8 cellular contexts compared by ENCODE assay signal in the genomic region with DNA sequence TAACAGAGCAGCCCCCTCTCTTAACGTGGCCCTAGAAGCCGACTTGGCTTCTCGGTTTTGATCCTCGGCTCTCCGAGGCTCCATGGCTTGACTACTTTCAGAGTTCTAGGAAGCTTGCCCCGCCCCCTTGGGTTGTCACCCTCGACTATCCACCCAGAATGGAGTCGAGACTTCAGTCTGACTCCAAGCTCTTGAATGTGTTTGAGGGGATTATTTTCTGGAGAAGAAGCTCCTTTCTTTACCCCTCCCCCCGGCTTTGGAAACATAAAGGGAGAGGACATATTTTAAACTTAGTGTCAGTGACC. TPM values are rescaled to one million over a fixed set of nuclear protein-coding genes. Genes with fewer than 3 reads are reported as not detected.
DNase-seq lines count a peak whose midpoint lies in the region; ATAC-seq and TF ChIP-seq lines count a peak whose summit lies in the region.

No MANE protein-coding gene starts in this region.

- H3K9me3 ChIP-seq in Panc1 (ENCODE audit: control insufficient read depth, insufficient read depth, low read depth, low read length) = no peaks in the 10 kb centered on the region
- no peaks in the 10 kb centered on the region for H3K9me3 ChIP-seq in left ventricle myocardium inferior (replicated peaks)
- no peaks in the 10 kb centered on the region for H3K9me3 ChIP-seq in gastrocnemius medialis

- BruUV-seq in Panc1 (replicated peaks; lab: Mats Ljungman, UMichigan) = TSS peak; percentile 89

- no peak for TF ChIP-seq CTCF in Panc1 (IDR thresholded peaks at IDR 0.05)
- TF ChIP-seq CTCF in left ventricle myocardium inferior (IDR thresholded peaks at IDR 0.05; ENCODE audit: borderline replicate concordance) = no peak
- no peak for TF ChIP-seq CTCF in gastrocnemius medialis (IDR thresholded peaks at IDR 0.05 in 4 of 5, conservative IDR thresholded peaks at IDR 0.05 in 1 of 5)

- CTCF ChIA-PET in Panc1 (lab: Charles Lee) = interaction anchor here (0.7 kb wide), 1 partner anchor 25 kb away, joined by 3 read pairs; no protein-coding TSS in a partner anchor

- H3K9me3 Mint-ChIP-seq in activated naive CD4-positive, alpha-beta T cell treated with anti-CD3 and anti-CD28 coated beads, Interleukin-2, amount 50 U/mL, for 72 hours = no peaks in the 10 kb centered on the region

- peak overlapping the region; percentile 98 to 100 for H3K27ac Mint-ChIP-seq in activated naive CD4-positive, alpha-beta T cell treated with anti-CD3 and anti-CD28 coated beads, Interleukin-2, amount 50 U/mL, for 72 hours

- in situ Hi-C loops in Panc1 (cut with HindIII; ENCODE audit: low pct_unique_long_range_greater_than_20kb, low sequenced_read_pairs) = no loop called here
- in situ Hi-C loops in gastrocnemius medialis (cut with MboI; ENCODE audit: low sequenced_read_pairs in 4 of 4) = no loop called here

- POLR2A ChIA-PET in Panc1 (lab: Charles Lee) = interaction anchor here (0.7 to 0.8 kb wide), 2 partner anchors 10 to 42 kb away, joined by 3 read pairs; no protein-coding TSS in a partner anchor

- H3K27ac ChIP-seq in Panc1 (ENCODE audit: low read length) (peak overlapping the region; percentile 100), left ventricle myocardium inferior (replicated peaks) (peak overlapping the region; percentile 93), gastrocnemius medialis (peak overlapping the region; percentile 85 to 96 (median 90))

- H3K36me3 ChIP-seq in Panc1 (ENCODE audit: control insufficient read depth, insufficient read depth, low read length) (peaks cover 9% of the 10 kb centered on the region), left ventricle myocardium inferior (peaks cover 31% of the 10 kb centered on the region), gastrocnemius medialis (peaks cover 0 to 30% of the 10 kb centered on the region in 2 donors)

- no peaks in the 10 kb centered on the region for H3K27me3 ChIP-seq in Panc1 (ENCODE audit: control insufficient read depth, insufficient read depth, low read length)
- H3K27me3 ChIP-seq in left ventricle myocardium inferior (ENCODE audit: low read depth) = no peaks in the 10 kb centered on the region
- H3K27me3 ChIP-seq in gastrocnemius medialis = no peaks in the 10 kb centered on the region

- DNase-seq in 8988T (peak; percentile 47), Panc1 (ENCODE audit: low read depth, low spot score) (no peak), left ventricle myocardium inferior (no peak), gastrocnemius medialis (peak in 1 of 2 donors; percentile 12), NCI-H2107 treated with DMSO at 0.1 percent for 48 hours (lab: John Stamatoyannopoulos, UW; ENCODE audit: unreplicated experiment) (no peak)
- DNase-seq in activated naive CD4-positive, alpha-beta T cell treated with anti-CD3 and anti-CD28 coated beads, Interleukin-2, amount 50 U/mL, for 72 hours (ENCODE audit: low spot score in 2 of 2) = peak in 1 of 2 donors; percentile 65

- ATAC-seq in GM18502 (IDR thresholded peaks at IDR 0.05; ENCODE audit: poor library complexity, unreplicated experiment) (peak; percentile 23), HG03039 (IDR thresholded peaks at IDR 0.05; ENCODE audit: unreplicated experiment) (peak; percentile 22), Panc1 (peak; percentile 69), gastrocnemius medialis (peak; percentile 16 to 21)
- peak; percentile 34 to 45 for ATAC-seq in activated naive CD4-positive, alpha-beta T cell treated with anti-CD3 and anti-CD28 coated beads, Interleukin-2, amount 50 U/mL, for 72 hours

- peaks cover 23% of the 10 kb centered on the region for H3K4me1 ChIP-seq in Panc1 (ENCODE audit: control insufficient read depth, insufficient read depth, low read length)
- H3K4me1 ChIP-seq in left ventricle myocardium inferior = peaks cover 60% of the 10 kb centered on the region
- H3K4me1 ChIP-seq in gastrocnemius medialis = peaks cover 35 to 38% of the 10 kb centered on the region in 2 donors

- H3K4me3 ChIP-seq in Panc1 (ENCODE audit: low read depth in 2 of 2, low read length in 2 of 2) (peak overlapping the region; percentile 91 to 97), left ventricle myocardium inferior (peak overlapping the region; percentile 92), gastrocnemius medialis (peak overlapping the region; percentile 74 to 93 (median 86))

- H3K36me3 Mint-ChIP-seq in activated naive CD4-positive, alpha-beta T cell treated with anti-CD3 and anti-CD28 coated beads, Interleukin-2, amount 50 U/mL, for 72 hours = peaks cover 17 to 22% of the 10 kb centered on the region in 2 donors

- intact Hi-C loops in Panc1 (cut with micrococcal nuclease; ENCODE audit: unreplicated experiment) = no loop called here
- intact Hi-C loops in left ventricle myocardium inferior (cut with micrococcal nuclease) = no loop called here
- intact Hi-C loops in gastrocnemius medialis (cut with DNase I; ENCODE audit: low total_unique reads) = loop anchor here (1.0 to 2.0 kb wide), 3 partner anchors 14 to 90 kb away; a partner anchor contains a TSS

- no peak for TF ChIP-seq POLR2A in gastrocnemius medialis (IDR thresholded peaks at IDR 0.05)

RNA-seq across cellular contexts. Expression of a gene that starts 0.5 kb away (rescaled TPM):
- 113 TPM for total RNA-seq in Panc1 (2021; ENCODE audit: unreplicated experiment)
- polyA plus RNA-seq in Panc1 (2012; ENCODE audit: insufficient read length) = 95.8 TPM
- total RNA-seq in activated naive CD4-positive, alpha-beta T cell treated with anti-CD3 and anti-CD28 coated beads, Interleukin-2, amount 50 U/mL, for 72 hours = 100 to 1,000 TPM; 101 TPM
- total RNA-seq in left ventricle myocardium inferior = 42.2 TPM
- 10 to 100 TPM; 43.6 to 90.5 (median 69.6) TPM for total RNA-seq in gastrocnemius medialis

RNA-seq across cellular contexts. Expression of a gene that starts 37.2 kb away (rescaled TPM):
- total RNA-seq in Panc1 (2021; ENCODE audit: unreplicated experiment) (41.2 TPM), left ventricle myocardium inferior (27.4 TPM), gastrocnemius medialis (10 to 100 TPM; 25.3 to 41.8 (median 32.7) TPM)
- polyA plus RNA-seq in Panc1 (2012; ENCODE audit: insufficient read length) = 71.5 TPM
- total RNA-seq in activated naive CD4-positive, alpha-beta T cell treated with anti-CD3 and anti-CD28 coated beads, Interleukin-2, amount 50 U/mL, for 72 hours = 10 to 100 TPM; 26.7 to 28.7 TPM

RNA-seq across cellular contexts. Expression of a gene that starts 40.8 kb away (rescaled TPM):
- 109 TPM for total RNA-seq in Panc1 (2021; ENCODE audit: unreplicated experiment)
- 126 TPM for polyA plus RNA-seq in Panc1 (2012; ENCODE audit: insufficient read length)
- total RNA-seq in activated naive CD4-positive, alpha-beta T cell treated with anti-CD3 and anti-CD28 coated beads, Interleukin-2, amount 50 U/mL, for 72 hours = 100 to 1,000 TPM in 1 of 2 donors, 10 to 100 TPM in 1; 56.7 to 118 TPM
- total RNA-seq in left ventricle myocardium inferior = 46.2 TPM
- total RNA-seq in gastrocnemius medialis = 10 to 100 TPM; 52.6 to 81.4 (median 78.9) TPM

RNA-seq across cellular contexts. Expression of a gene that starts 46.7 kb away (rescaled TPM):
- total RNA-seq in Panc1 (2021; ENCODE audit: unreplicated experiment) = 6.6 TPM
- 5.0 TPM for polyA plus RNA-seq in Panc1 (2012; ENCODE audit: insufficient read length)
- total RNA-seq in activated naive CD4-positive, alpha-beta T cell treated with anti-CD3 and anti-CD28 coated beads, Interleukin-2, amount 50 U/mL, for 72 hours = 10 to 100 TPM in 1 of 2 donors, 1 to 10 TPM in 1; 5.5 to 10.3 TPM
- total RNA-seq in left ventricle myocardium inferior = 3.3 TPM
- total RNA-seq in gastrocnemius medialis = 1 to 10 TPM; 1.6 to 4.1 (median 3.1) TPM

Comparison
In these comparisons a context has a peak if more than half of its experiments do, and no peak if none do; other contexts are left out.
1. ATAC-seq: peak in every context shown above with its lines; median percentile 69 in Panc1; 40 in activated naive CD4-positive, alpha-beta T cell treated with anti-CD3 and anti-CD28 coated beads, Interleukin-2, amount 50 U/mL, for 72 hours; 23 in GM18502; 22 in HG03039; 18 in gastrocnemius medialis.